ENCODE assay signal across 1 cellular context in genomic region chr1:157114183-157115121, GRCh38.
TF ChIP-seq lines count a peak whose summit lies in the region.

No MANE protein-coding gene starts in this region.

TF ChIP-seq in K562, 482 proteins besides CTCF, POLR2A, EP300 and RAD21 (continued from another document):
- TF ChIP-seq GMEB1 (CRISPR knock-in tag; IDR thresholded peaks at IDR 0.05), result no peak
- TF ChIP-seq ZNF408 (CRISPR knock-in tag; IDR thresholded peaks at IDR 0.05; ENCODE audit: low read depth), result no peak
- no peak for TF ChIP-seq ZNF146 (CRISPR knock-in tag; IDR thresholded peaks at IDR 0.05; ENCODE audit: unreplicated experiment)
- TF ChIP-seq XRCC3 (IDR thresholded peaks at IDR 0.05), result no peak
- TF ChIP-seq HNRNPL (IDR thresholded peaks at IDR 0.05; ENCODE audit: low read depth, low read length), result no peak
- no peak for TF ChIP-seq ZNF717 (CRISPR knock-in tag; IDR thresholded peaks at IDR 0.05)
- no peak for TF ChIP-seq GATA2 (CRISPR knock-in tag; IDR thresholded peaks at IDR 0.05)
- TF ChIP-seq MIER1 (IDR thresholded peaks at IDR 0.05; ENCODE audit: low read depth), result no peak
- no peak for TF ChIP-seq PBX2 (CRISPR knock-in tag; IDR thresholded peaks at IDR 0.05; ENCODE audit: low read depth)
- no peak for TF ChIP-seq PBX2 (tag; conservative IDR thresholded peaks at IDR 0.05; ENCODE audit: low read depth)
- no peak for TF ChIP-seq ZNF695 (CRISPR knock-in tag; IDR thresholded peaks at IDR 0.05)
- TF ChIP-seq NFE2L1 (tag; IDR thresholded peaks at IDR 0.05; ENCODE audit: borderline replicate concordance, low read depth), result no peak
- no peak for TF ChIP-seq PML (IDR thresholded peaks at IDR 0.05; ENCODE audit: low read length)
- no peak for TF ChIP-seq BACH1 (tag; IDR thresholded peaks at IDR 0.05)
- no peak for TF ChIP-seq IFI16 (CRISPR knock-in tag; IDR thresholded peaks at IDR 0.05)
TF ChIP-seq in K562: peak in this region for 0.
